In the genomic region with DNA sequence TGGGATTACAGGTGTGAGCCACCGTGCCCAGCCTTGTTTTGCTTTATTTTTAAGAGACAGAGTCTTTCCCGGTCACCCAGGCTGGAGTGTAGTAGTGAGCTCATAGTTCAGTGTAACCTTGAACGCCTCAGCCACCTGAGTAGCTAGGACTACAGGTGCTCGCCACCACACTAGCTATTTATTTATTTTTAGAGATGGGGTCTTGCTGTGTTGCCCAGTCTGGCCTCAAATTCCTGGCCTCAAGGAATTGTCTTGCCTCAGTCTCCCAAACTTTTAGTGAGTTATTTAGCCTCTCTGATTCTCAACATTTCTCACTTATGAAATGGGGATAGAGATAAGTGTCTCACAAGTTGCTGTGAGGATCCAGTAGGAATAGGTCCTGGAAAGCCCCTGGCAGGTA, we compare ENCODE assay signal across 8 cellular contexts.
"Had no signal": no experiment of that assay in that cellular context is flagged by ENCODE, and none has a peak within 500 bp of the region (broad histone marks: within the 10 kb centered on the region; RNA-seq: fewer than 3 reads in every experiment).

No MANE protein-coding gene starts in this region.

- H3K4me3 ChIP-seq: GM23338 had no signal

- ATAC-seq: GM23338 had no signal

- H3K4me2 ChIP-seq: GM23338 had no signal

- FAIRE-seq: H1, H54 had no signal

- H3K9me3 Mint-ChIP-seq: GM23338, H9, HFFc6 had no signal

- H3K4me3 Mint-ChIP-seq: GM23338, H9, HFFc6 had no signal

- H3K27ac ChIP-seq: HL-60 had no signal

- H3K27ac Mint-ChIP-seq: GM23338, H9, HFFc6 had no signal

- H2AFZ ChIP-seq: GM23338 had no signal

- DNase-seq: H9, HCEC 1CT, HFFc6, IMR-90 had no signal
